ENCODE assay signal across 2 cellular contexts in the genomic region with DNA sequence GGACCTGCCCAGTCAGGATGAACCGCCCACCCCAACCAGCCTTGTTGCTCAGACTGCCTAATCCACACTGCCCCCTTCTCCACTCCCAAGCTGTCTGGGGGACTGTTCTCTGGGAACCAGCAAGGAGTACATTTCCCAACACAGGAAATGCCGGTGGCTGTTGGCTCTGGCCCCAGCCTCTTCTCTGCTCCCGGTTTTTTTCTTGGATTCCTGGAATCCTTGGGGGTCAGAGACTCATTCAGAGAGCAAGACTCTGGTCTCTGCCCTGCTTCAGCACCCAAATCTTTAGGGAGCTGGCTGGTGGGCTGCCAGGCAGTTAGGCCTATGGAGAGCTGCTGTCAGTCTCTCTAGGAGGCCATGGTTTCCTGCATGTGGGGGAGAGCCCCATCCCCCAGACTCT.
TF ChIP-seq lines count a peak whose summit lies in the region.

No MANE protein-coding gene starts in this region.

TF ChIP-seq in liver, 16 proteins besides CTCF, POLR2A, EP300 and RAD21:
- TF ChIP-seq, protein P1, sequence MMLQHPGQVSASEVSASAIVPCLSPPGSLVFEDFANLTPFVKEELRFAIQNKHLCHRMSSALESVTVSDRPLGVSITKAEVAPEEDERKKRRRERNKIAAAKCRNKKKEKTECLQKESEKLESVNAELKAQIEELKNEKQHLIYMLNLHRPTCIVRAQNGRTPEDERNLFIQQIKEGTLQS (IDR thresholded peaks at IDR 0.05) = no peak
- TF ChIP-seq HNF4A (conservative IDR thresholded peaks at IDR 0.05) (no peak), RXRA (IDR thresholded peaks at IDR 0.05) (peak in 1 of 2 donors; percentile 50), NR2F2 (IDR thresholded peaks at IDR 0.05) (peak; percentile 78)
TF ChIP-seq in liver: peak in this region for 2.

TF ChIP-seq in HepG2, 621 proteins besides CTCF, POLR2A, EP300 and RAD21:
- no peak for TF ChIP-seq TEF (CRISPR knock-in tag; IDR thresholded peaks at IDR 0.05)
- TF ChIP-seq ZNF3 (CRISPR knock-in tag; IDR thresholded peaks at IDR 0.05) = no peak
- TF ChIP-seq ZNF839 (CRISPR knock-in tag; IDR thresholded peaks at IDR 0.05; ENCODE audit: borderline replicate concordance) = no peak
- TF ChIP-seq NKX3-1 (CRISPR knock-in tag; IDR thresholded peaks at IDR 0.05) = no peak
- TF ChIP-seq, protein P2, sequence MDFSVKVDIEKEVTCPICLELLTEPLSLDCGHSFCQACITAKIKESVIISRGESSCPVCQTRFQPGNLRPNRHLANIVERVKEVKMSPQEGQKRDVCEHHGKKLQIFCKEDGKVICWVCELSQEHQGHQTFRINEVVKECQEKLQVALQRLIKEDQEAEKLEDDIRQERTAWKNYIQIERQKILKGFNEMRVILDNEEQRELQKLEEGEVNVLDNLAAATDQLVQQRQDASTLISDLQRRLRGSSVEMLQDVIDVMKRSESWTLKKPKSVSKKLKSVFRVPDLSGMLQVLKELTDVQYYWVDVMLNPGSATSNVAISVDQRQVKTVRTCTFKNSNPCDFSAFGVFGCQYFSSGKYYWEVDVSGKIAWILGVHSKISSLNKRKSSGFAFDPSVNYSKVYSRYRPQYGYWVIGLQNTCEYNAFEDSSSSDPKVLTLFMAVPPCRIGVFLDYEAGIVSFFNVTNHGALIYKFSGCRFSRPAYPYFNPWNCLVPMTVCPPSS (IDR thresholded peaks at IDR 0.05) = no peak
- no peak for TF ChIP-seq ZNF7 (CRISPR knock-in tag; IDR thresholded peaks at IDR 0.05)
- no peak for TF ChIP-seq RARG (CRISPR knock-in tag; IDR thresholded peaks at IDR 0.05; ENCODE audit: low read depth)
- TF ChIP-seq TEAD2 (CRISPR knock-in tag; IDR thresholded peaks at IDR 0.05) = no peak
- TF ChIP-seq MAF1 (CRISPR knock-in tag; IDR thresholded peaks at IDR 0.05; ENCODE audit: borderline replicate concordance) = no peak
- TF ChIP-seq ZNF883 (CRISPR knock-in tag; IDR thresholded peaks at IDR 0.05; ENCODE audit: not compliant biosample characterization) = no peak
- TF ChIP-seq HDAC2 (CRISPR knock-in tag; IDR thresholded peaks at IDR 0.05) = no peak
- TF ChIP-seq HNRNPUL1 (IDR thresholded peaks at IDR 0.05; ENCODE audit: low read depth, low read length) = no peak
- TF ChIP-seq ZNF333 (CRISPR knock-in tag; IDR thresholded peaks at IDR 0.05; ENCODE audit: borderline replicate concordance) = no peak
